13 cellular contexts compared by ENCODE assay signal in the genomic region with DNA sequence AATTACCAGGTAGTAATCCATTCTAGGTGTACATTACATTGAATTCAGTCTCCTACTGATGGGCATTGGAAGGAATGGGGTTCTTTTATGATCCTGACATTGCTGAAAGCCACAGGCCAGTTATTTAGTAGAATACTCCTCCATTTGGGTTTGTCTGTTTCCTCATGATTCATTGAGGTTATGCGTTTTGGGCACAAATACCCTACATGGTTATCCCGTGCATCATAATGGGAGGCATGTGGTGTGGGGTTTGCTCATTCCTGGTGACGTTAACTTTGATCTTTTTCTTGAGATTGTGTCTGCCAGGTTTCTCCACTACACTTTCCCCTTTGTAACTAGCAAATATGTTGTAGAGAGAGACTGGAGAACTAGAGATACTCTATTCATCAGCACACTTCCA. TPM values are rescaled to one million over a fixed set of nuclear protein-coding genes. Genes with fewer than 3 reads are reported as not detected.
DNase-seq lines count a peak whose midpoint lies in the region; ATAC-seq, FAIRE-seq and TF ChIP-seq lines count a peak whose summit lies in the region.
"Had no signal": no experiment of that assay in that cellular context is flagged by ENCODE, and none has a peak within 500 bp of the region (broad histone marks: within the 10 kb centered on the region; RNA-seq: fewer than 3 reads in every experiment).

No MANE protein-coding gene starts in this region.

- no peak overlapping the region for H3K27ac ChIP-seq in adrenal gland
- H3K27ac ChIP-seq: KMS-11 had no signal

- H3K9me3 ChIP-seq in adrenal gland (replicated peaks in 1 of 3), result no peaks in the 10 kb centered on the region
- H3K9me3 ChIP-seq: prostate gland had no signal

- peaks cover 15% of the 10 kb centered on the region in 2 donors for H3K27me3 Mint-ChIP-seq in T-cell
- H3K27me3 Mint-ChIP-seq: dendritic cell treated with granulocyte-macrophage colony-stimulating factor and Interleukin-4, amounts not matched to agents 40 ng/mL and 50 ng/mL, for 4 days had no signal

- TF ChIP-seq CTCF in fibroblast of mammary gland (conservative IDR thresholded peaks at IDR 0.05; ENCODE audit: control insufficient read depth, insufficient read depth, low read depth, low read length) (no peak), adrenal gland (IDR thresholded peaks at IDR 0.05) (no peak)

- no peak for FAIRE-seq in urothelium cell line (lab: Jason Lieb, UNC)

- 74 to 91% (median 87%) methylated on average over 3 of the region's 3 CpGs for WGBS in adrenal gland, 4 donors

- no peaks in the 10 kb centered on the region for H3K27me3 ChIP-seq in adrenal gland

- peaks cover 4 to 14% (median 10%) of the 10 kb centered on the region in 3 donors for H3K4me1 Mint-ChIP-seq in T-cell

- no peak for TF ChIP-seq POLR2A in adrenal gland (IDR thresholded peaks at IDR 0.05)

- CTCF ChIA-PET in T-cell (lab: Charles Lee), result interaction anchor here in 1 of 2 donors (0.5 to 1.3 kb wide), 2 partner anchors 116 to 206 kb away, joined by 4 to 5 read pairs; no protein-coding TSS in a partner anchor

- POLR2A ChIA-PET in T-cell (lab: Charles Lee), result no interaction called here

- H3K9me3 Mint-ChIP-seq in T-cell, result no peaks in the 10 kb centered on the region

- H3K4me3 ChIP-seq in fibroblast of mammary gland (ENCODE audit: control insufficient read depth, low read depth, low read length) (no peak overlapping the region), adrenal gland (no peak overlapping the region)
- H3K4me3 ChIP-seq: prostate gland had no signal

- H3K4me3 Mint-ChIP-seq in T-cell, result no peak overlapping the region
- H3K4me3 Mint-ChIP-seq: dendritic cell treated with granulocyte-macrophage colony-stimulating factor and Interleukin-4, amounts not matched to agents 40 ng/mL and 50 ng/mL, for 4 days had no signal

- intact Hi-C loops in adrenal gland (cut with DNase I), result no loop called here

- H3K27ac Mint-ChIP-seq in T-cell, result peak overlapping the region in 1 of 2 donors; percentile 11
- H3K27ac Mint-ChIP-seq: dendritic cell treated with granulocyte-macrophage colony-stimulating factor and Interleukin-4, amounts not matched to agents 40 ng/mL and 50 ng/mL, for 4 days had no signal

- H3K36me3 Mint-ChIP-seq in T-cell, result no peaks in the 10 kb centered on the region

- H3K36me3 ChIP-seq in adrenal gland (replicated peaks in 1 of 2), result no peaks in the 10 kb centered on the region
- H3K36me3 ChIP-seq: prostate gland had no signal

- ATAC-seq in T-cell (replicated peaks in 1 of 4) (peak in 3 of 4 experiments; percentile 21 to 47 (median 25)), HG02884 (IDR thresholded peaks at IDR 0.05; ENCODE audit: unreplicated experiment) (no peak)

- no peaks in the 10 kb centered on the region for H3K4me1 ChIP-seq in adrenal gland (replicated peaks in 1 of 2)
- H3K4me1 ChIP-seq: prostate gland had no signal

- DNase-seq in stimulated activated naive CD4-positive, alpha-beta T cell treated with Interleukin-2 at 50 U/mL for 16 hours (lab: John Stamatoyannopoulos, UW), result peak; percentile 12
- no peak for DNase-seq in stimulated activated naive CD4-positive, alpha-beta T cell (lab: John Stamatoyannopoulos, UW)
- DNase-seq in T-cell (no peak), fibroblast of mammary gland (ENCODE audit: low read depth) (peak; percentile 94), urothelium cell line (ENCODE audit: low spot score) (peak; percentile 76), adrenal gland (no peak), iPS-NIHi7 (ENCODE audit: extremely low spot score) (no peak)
- DNase-seq: Calu3, islet precursor cell had no signal

RNA-seq across cellular contexts. Expression of gene FOLR3, which starts 5.5 kb away (rescaled TPM):
- total RNA-seq in T-cell, result not detected
- total RNA-seq in adrenal gland, result under 1 TPM in 2 of 8 donors, not detected in 6; 0.88 to 0.96 TPM
- polyA plus RNA-seq in adrenal gland, result under 1 TPM in 2 of 3 donors, not detected in 1; 0.13 to 0.95 TPM
- total RNA-seq: Calu3, prostate gland had no signal

RNA-seq across cellular contexts. Expression of gene ANAPC15, which starts 28.6 kb away (rescaled TPM):
- total RNA-seq in T-cell (10 to 100 TPM; 44.8 to 51.0 (median 47.7) TPM), adrenal gland (10 to 100 TPM; 15.3 to 36.6 (median 33.9) TPM)
- 10 to 100 TPM; 62.7 to 80.0 (median 77.1) TPM for polyA plus RNA-seq in adrenal gland

RNA-seq across cellular contexts. Expression of gene TOMT, which starts 35.3 kb away (rescaled TPM):
- total RNA-seq in T-cell (under 1 TPM in 1 of 5 donors, not detected in 4; 0.28 TPM), adrenal gland (not detected)
- polyA plus RNA-seq in adrenal gland, result not detected
- total RNA-seq: Calu3, prostate gland had no signal

RNA-seq across cellular contexts. Expression of gene LAMTOR1, which starts 38.0 kb away (rescaled TPM):
- total RNA-seq in T-cell (10 to 100 TPM; 45.7 to 69.3 (median 62.5) TPM), adrenal gland (100 to 1,000 TPM; 107 to 297 (median 165) TPM)
- 100 to 1,000 TPM in 1 of 3 donors, 10 to 100 TPM in 2; 86.1 to 140 (median 89.1) TPM for polyA plus RNA-seq in adrenal gland

RNA-seq across cellular contexts. Expression of gene FOLR1, which starts 50.9 kb away (rescaled TPM):
- total RNA-seq in T-cell (under 1 TPM in 1 of 5 donors, not detected in 4; 0.25 TPM), adrenal gland (1 to 10 TPM in 6 of 8 donors, under 1 TPM in 2; 0.84 to 7.2 (median 2.0) TPM)
- polyA plus RNA-seq in adrenal gland, result 1 to 10 TPM in 1 of 3 donors, under 1 TPM in 2; 0.57 to 2.5 (median 0.80) TPM

Comparison
In these comparisons a context has a peak if more than half of its experiments do, and no peak if none do; other contexts are left out.
1. DNase-seq: peak in stimulated activated naive CD4-positive, alpha-beta T cell treated with Interleukin-2 at 50 U/mL for 16 hours (single experiment), fibroblast of mammary gland (single experiment) and urothelium cell line (single experiment); none in stimulated activated naive CD4-positive, alpha-beta T cell (0 of 6), T-cell (0 of 34), adrenal gland (0 of 7) and iPS-NIHi7 (single experiment).